12 cellular contexts compared by ENCODE assay signal in genomic region chr19:13002389-13002898, GRCh38. TPM values are rescaled to one million over a fixed set of nuclear protein-coding genes. Genes with fewer than 3 reads are reported as not detected.
DNase-seq lines count a peak whose midpoint lies in the region; ATAC-seq and TF ChIP-seq lines count a peak whose summit lies in the region.
"Had no signal": no experiment of that assay in that cellular context is flagged by ENCODE, and none has a peak within 500 bp of the region (broad histone marks: within the 10 kb centered on the region; RNA-seq: fewer than 3 reads in every experiment).

No MANE protein-coding gene starts in this region.

- DNase-seq in nucleus accumbens (lab: John Stamatoyannopoulos, UW) (peak in 54 of 56 donors; percentile 35 to 96 (median 91)), upper lobe of right lung (peak; percentile 80), NCI-H1105 treated with DMSO at 0.1 percent for 48 hours (lab: John Stamatoyannopoulos, UW) (no peak), SIG-M5 treated with dmso at 0.1 percent for 504 hours (lab: John Stamatoyannopoulos, UW; ENCODE audit: unreplicated experiment) (no peak), AG08396 (ENCODE audit: low spot score) (no peak)
- DNase-seq: central memory CD4-positive, alpha-beta T cell; foreskin melanocyte; NCI-H774; T-helper 1 cell had no signal

- H3K27me3 ChIP-seq in gastroesophageal sphincter (no peaks in the 10 kb centered on the region), upper lobe of right lung (no peaks in the 10 kb centered on the region)

- intact Hi-C loops in upper lobe of right lung (cut with DNase I) = no loop called here

- H3K4me1 ChIP-seq in gastroesophageal sphincter (peaks cover 0 to 100% (median 62%) of the 10 kb centered on the region in 3 donors), upper lobe of right lung (peaks cover 49% of the 10 kb centered on the region)

- no peaks in the 10 kb centered on the region for H3K9me3 ChIP-seq in gastroesophageal sphincter
- no peaks in the 10 kb centered on the region for H3K9me3 ChIP-seq in upper lobe of right lung

- WGBS in gastroesophageal sphincter (ENCODE audit: low coverage in 1 of 2), 2 donors = 10% methylated on average over 2 of the region's 22 CpGs; no CpG with 5 or more reads in 1 of the 2 donors

- peak; percentile 12 to 24 for TF ChIP-seq POLR2A in gastroesophageal sphincter (IDR thresholded peaks at IDR 0.05)

- ATAC-seq in gastroesophageal sphincter = peak; percentile 60
- ATAC-seq in upper lobe of right lung = peak; percentile 57

- no peak for TF ChIP-seq CTCF in VCaP (conservative IDR thresholded peaks at IDR 0.05)
- peak in 1 of 4 experiments; percentile 69 for TF ChIP-seq CTCF in gastroesophageal sphincter (IDR thresholded peaks at IDR 0.05)
- no peak for TF ChIP-seq CTCF in upper lobe of right lung (IDR thresholded peaks at IDR 0.05)

- no peak for TF ChIP-seq EP300 in gastroesophageal sphincter (IDR thresholded peaks at IDR 0.05)

- H3K36me3 ChIP-seq in gastroesophageal sphincter (peaks cover 0 to 5% of the 10 kb centered on the region in 2 donors), upper lobe of right lung (peaks cover 9% of the 10 kb centered on the region)

- peak overlapping the region; percentile 100 for H3K27ac ChIP-seq in VCaP
- H3K27ac ChIP-seq in gastroesophageal sphincter = peak overlapping the region; percentile 92 to 98 (median 94)
- H3K27ac ChIP-seq in upper lobe of right lung = peak overlapping the region; percentile 86

- H3K4me3 ChIP-seq in gastroesophageal sphincter (peak overlapping the region; percentile 34 to 54), upper lobe of right lung (peak overlapping the region; percentile 36)

RNA-seq across cellular contexts. Expression of gene NFIX, which starts 7.2 kb away (rescaled TPM):
- total RNA-seq in gastroesophageal sphincter (100 to 1,000 TPM in 1 of 4 donors, 10 to 100 TPM in 3; 44.7 to 145 (median 72.4) TPM), upper lobe of right lung (168 TPM)

RNA-seq across cellular contexts. Expression of gene DAND5, which starts 33.1 kb away (rescaled TPM):
- total RNA-seq in gastroesophageal sphincter (under 1 TPM in 1 of 4 donors, not detected in 3; 0.35 TPM), upper lobe of right lung (not detected)
- total RNA-seq: myocyte had no signal

RNA-seq across cellular contexts. Expression of gene GADD45GIP1, which starts 45.4 kb away (rescaled TPM):
- 10 to 100 TPM; 32.2 to 43.6 (median 36.9) TPM for total RNA-seq in gastroesophageal sphincter
- total RNA-seq in upper lobe of right lung = 16.4 TPM

RNA-seq across cellular contexts. Expression of gene RAD23A, which starts 56.8 kb away (rescaled TPM):
- total RNA-seq in gastroesophageal sphincter (100 to 1,000 TPM; 133 to 219 (median 158) TPM), upper lobe of right lung (109 TPM)

Comparison
In these comparisons a context has a peak if more than half of its experiments do, and no peak if none do; other contexts are left out.
1. DNase-seq: peak in nucleus accumbens (54 of 56) and upper lobe of right lung (single experiment); none in NCI-H1105 treated with DMSO at 0.1 percent for 48 hours (single experiment), SIG-M5 treated with dmso at 0.1 percent for 504 hours (single experiment) and AG08396 (single experiment).
2. Peak in every context shown above with its lines, with median percentiles within 50 percentile points of each other: H3K27ac ChIP-seq.